ENCODE assay signal across 25 cellular contexts in the genomic region with DNA sequence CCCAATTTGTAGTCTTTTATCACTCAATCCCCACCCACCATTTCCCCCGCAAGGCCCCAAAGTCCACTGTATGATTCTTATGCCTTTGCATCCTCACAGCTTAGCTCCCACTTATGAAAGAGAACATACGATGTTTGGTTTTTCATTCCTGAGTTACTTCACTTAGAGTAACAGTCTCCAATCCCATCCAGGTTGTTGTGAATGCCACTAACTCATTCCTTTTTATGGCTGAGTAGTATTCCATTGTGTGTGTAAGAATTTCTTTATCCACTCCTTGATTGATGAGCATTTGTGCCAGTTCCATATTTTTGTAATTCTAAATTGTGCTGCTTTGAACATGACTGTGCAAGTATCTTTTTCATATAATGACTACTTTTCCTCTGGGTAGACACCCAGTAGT.
"Had no signal": no experiment of that assay in that cellular context is flagged by ENCODE, and none has a peak within 500 bp of the region (broad histone marks: within the 10 kb centered on the region; RNA-seq: fewer than 3 reads in every experiment).

No MANE protein-coding gene starts in this region.

- H3K4me3 ChIP-seq: coronary artery, dorsolateral prefrontal cortex, esophagus muscularis mucosa, gastroesophageal sphincter, heart right ventricle, left lung, lower lobe of right lung, mucosa of descending colon had no signal

- H3K36me3 ChIP-seq: esophagus muscularis mucosa, gastroesophageal sphincter, heart right ventricle, left lung, lower lobe of right lung had no signal

- H3K27me3 ChIP-seq: dorsolateral prefrontal cortex, esophagus muscularis mucosa, foreskin keratinocyte, gastroesophageal sphincter, heart right ventricle, left lung had no signal

- H3K27me3 Mint-ChIP-seq: naive B cell; naive thymus-derived CD8-positive, alpha-beta T cell had no signal

- FAIRE-seq: colon, endothelial cell of umbilical vein, frontal cortex, islet of Langerhans, keratinocyte had no signal

- H3K9me3 ChIP-seq: esophagus muscularis mucosa, gastroesophageal sphincter, heart right ventricle, left lung, lower lobe of right lung, mucosa of descending colon had no signal

- ATAC-seq: foreskin keratinocyte; gastroesophageal sphincter; heart right ventricle; left cardiac atrium; left lung; left ventricle myocardium superior; lower lobe of right lung; mucosa of descending colon; naive thymus-derived CD8-positive, alpha-beta T cell had no signal

- H3K4me3 Mint-ChIP-seq: mesothelial cell of epicardium; naive B cell; naive thymus-derived CD8-positive, alpha-beta T cell had no signal

- H3K4me1 Mint-ChIP-seq: mesothelial cell of epicardium had no signal

- H3K4me1 ChIP-seq: foreskin keratinocyte, left lung, lower lobe of right lung had no signal

- H3K27ac ChIP-seq: coronary artery, dorsolateral prefrontal cortex, esophagus muscularis mucosa, foreskin keratinocyte, gastroesophageal sphincter, heart right ventricle, left lung, lower lobe of right lung had no signal

- DNase-seq: dermis blood vessel endothelial cell; dorsolateral prefrontal cortex; effector CD4-positive, alpha-beta T cell; effector memory CD4-positive, alpha-beta T cell; foreskin keratinocyte; head of caudate nucleus; heart right ventricle; hippocampal formation; left cardiac atrium; left lung; left ventricle myocardium superior; lower lobe of right lung; mesenchymal stem cell; mucosa of descending colon; naive B cell; naive thymus-derived CD8-positive, alpha-beta T cell had no signal

- H3K9me3 Mint-ChIP-seq: naive thymus-derived CD8-positive, alpha-beta T cell had no signal

- H3K27ac Mint-ChIP-seq: mesothelial cell of epicardium, naive B cell had no signal
